Comparison of ENCODE assay signal across 12 cellular contexts in the genomic region with DNA sequence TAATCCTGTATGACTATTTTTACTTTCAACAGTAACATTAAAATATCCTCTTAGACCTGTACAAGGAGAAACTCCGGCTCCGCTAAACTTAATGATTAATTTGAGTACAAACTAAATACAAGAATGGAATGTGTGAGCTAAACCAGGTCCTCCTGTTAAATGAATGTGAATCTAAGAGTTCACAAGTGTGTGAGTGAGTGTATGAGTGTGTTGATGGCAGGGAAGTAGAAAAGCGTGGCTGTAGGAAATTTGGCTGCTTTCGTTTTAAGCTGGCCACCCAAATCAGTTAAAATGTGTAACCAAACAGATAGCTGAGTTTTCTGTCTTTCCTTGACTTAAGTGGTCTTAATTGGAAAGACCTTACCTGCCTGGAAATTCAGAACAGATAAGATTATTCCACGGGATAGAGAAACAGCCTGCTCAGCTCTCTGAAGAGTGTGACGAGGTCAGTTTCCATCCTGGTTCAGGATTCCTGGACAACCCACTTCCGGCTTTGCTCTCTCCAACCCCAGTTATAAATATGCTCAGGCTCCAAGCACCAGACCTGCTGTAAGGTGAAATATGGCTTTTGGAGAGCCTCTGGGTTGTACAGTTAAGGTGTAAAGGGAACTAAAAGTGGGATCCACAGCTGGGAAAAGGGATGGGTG.
DNase-seq lines count a peak whose midpoint lies in the region; ATAC-seq and TF ChIP-seq lines count a peak whose summit lies in the region.
"Had no signal": no experiment of that assay in that cellular context is flagged by ENCODE, and none has a peak within 500 bp of the region (broad histone marks: within the 10 kb centered on the region; RNA-seq: fewer than 3 reads in every experiment).

No MANE protein-coding gene starts in this region.

- H4K20me1 ChIP-seq in Karpas-422 (ENCODE audit: insufficient read depth, low read depth, low read length) = no peaks in the 10 kb centered on the region

- no peaks in the 10 kb centered on the region for H3K4me1 ChIP-seq in Karpas-422 (ENCODE audit: low read length)
- H3K4me1 ChIP-seq in stomach smooth muscle (ENCODE audit: control insufficient read depth, insufficient read depth, low read length) = no peaks in the 10 kb centered on the region

- 0 out of 2 replicates have a peak overlapping the region, but pooled peaks have one; percentile 18 for H2AFZ ChIP-seq in Karpas-422 (ENCODE audit: low read length)

- H3K4me2 ChIP-seq in Karpas-422 (ENCODE audit: low read depth, low read length, poor library complexity, severe bottlenecking) = no peak overlapping the region

- H3K36me3 ChIP-seq in Karpas-422 (ENCODE audit: insufficient read depth, low read length) (no peaks in the 10 kb centered on the region), stomach smooth muscle (ENCODE audit: control insufficient read depth in 2 of 2, insufficient read depth in 2 of 2, low read length in 2 of 2) (no peaks in the 10 kb centered on the region)

- no peak overlapping the region for H3K9ac ChIP-seq in Karpas-422 (ENCODE audit: low read length)
- H3K9ac ChIP-seq in stomach smooth muscle (ENCODE audit: low read length in 2 of 2) = peak overlapping the region; percentile 64

- H3K27ac ChIP-seq in Karpas-422 (ENCODE audit: low read length) = no peak overlapping the region
- no peak overlapping the region for H3K27ac ChIP-seq in coronary artery
- H3K27ac ChIP-seq in stomach smooth muscle (ENCODE audit: low read length) = no peak overlapping the region

- peaks cover 14% of the 10 kb centered on the region; the same call in 1 of the 2 replicates for H3K9me3 ChIP-seq in Karpas-422 (ENCODE audit: low read length)
- H3K9me3 ChIP-seq in stomach smooth muscle (ENCODE audit: control insufficient read depth in 2 of 2, low read length in 2 of 2) = no peaks in the 10 kb centered on the region

- no peaks in the 10 kb centered on the region for H3K79me2 ChIP-seq in Karpas-422 (ENCODE audit: low read length)

- H3K9me2 ChIP-seq in Karpas-422 (replicated peaks; ENCODE audit: insufficient read depth, low read length) = no peaks in the 10 kb centered on the region

- ATAC-seq in left lobe of liver (peak; percentile 97), GM21737 (IDR thresholded peaks at IDR 0.05; ENCODE audit: unreplicated experiment) (no peak)
- ATAC-seq: esophagus mucosa had no signal

- DNase-seq in Karpas-422 (no peak), coronary artery (ENCODE audit: low spot score) (no peak), left lobe of liver (ENCODE audit: low spot score) (peak; percentile 44), T-helper 1 cell (no peak), SK-N-DZ (ENCODE audit: low spot score) (no peak), KG1 (lab: John Stamatoyannopoulos, UW) (no peak)
- DNase-seq: anterior cingulate cortex; NCI-H526; stimulated activated CD8-positive, alpha-beta memory T cell treated with anti-CD3 and anti-CD28 coated beads, Interleukin-4, amount 100 ng/mL, for 48 hours had no signal

- H3K4me3 ChIP-seq in Karpas-422 (ENCODE audit: low read length) (no peak overlapping the region), coronary artery (peak overlapping the region; percentile 63), stomach smooth muscle (ENCODE audit: low read length in 2 of 2) (peak overlapping the region; percentile 71 to 91)

- TF ChIP-seq CTCF in coronary artery (IDR thresholded peaks at IDR 0.05) = no peak

- H3K27me3 ChIP-seq in Karpas-422 (ENCODE audit: low read length) (no peaks in the 10 kb centered on the region), stomach smooth muscle (ENCODE audit: control insufficient read depth in 1 of 2, insufficient read depth in 2 of 2, low read length in 2 of 2) (no peaks in the 10 kb centered on the region)
